ENCODE assay signal across 15 cellular contexts in the genomic region with DNA sequence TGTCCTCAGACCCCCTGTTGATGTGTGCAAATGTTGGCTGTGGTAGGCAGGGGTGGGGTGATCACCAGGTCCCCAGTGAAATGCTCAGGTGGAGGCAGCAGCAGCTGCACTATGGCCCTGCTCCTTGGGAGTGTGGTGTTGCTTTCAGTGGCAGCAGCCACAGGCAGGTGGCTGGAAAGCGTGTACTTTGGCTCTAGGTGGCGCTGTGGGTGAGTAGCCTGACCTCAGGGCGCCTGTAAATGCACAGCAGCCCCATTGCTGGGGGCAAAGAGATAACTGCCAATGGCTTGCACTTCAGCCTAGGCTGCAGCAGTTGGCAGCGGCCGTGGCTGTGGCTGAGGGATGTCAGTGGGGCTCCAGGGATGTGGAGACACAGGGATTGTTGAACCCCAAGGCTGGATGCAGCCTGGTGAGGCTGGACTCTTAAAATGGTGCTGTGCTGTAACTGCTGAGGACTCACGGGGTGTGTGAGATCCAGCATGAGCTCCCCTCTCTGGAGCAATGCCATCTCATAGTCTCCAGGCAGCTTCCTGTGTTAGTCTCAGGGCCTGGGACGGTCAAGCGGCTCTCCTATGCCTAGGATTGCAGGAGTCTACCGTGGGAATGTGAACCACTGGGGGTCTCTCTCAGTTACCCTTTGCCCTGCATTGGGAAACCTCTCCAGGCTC.
DNase-seq lines count a peak whose midpoint lies in the region; TF ChIP-seq lines count a peak whose summit lies in the region.
"Had no signal": no experiment of that assay in that cellular context is flagged by ENCODE, and none has a peak within 500 bp of the region (broad histone marks: within the 10 kb centered on the region; RNA-seq: fewer than 3 reads in every experiment).

No MANE protein-coding gene starts in this region.

- H3K36me3 Mint-ChIP-seq in chondrocyte (ENCODE audit: low read depth) (no peaks in the 10 kb centered on the region), progenitor cell of endocrine pancreas (ENCODE audit: insufficient read depth) (no peaks in the 10 kb centered on the region)

- peaks cover 1% of the 10 kb centered on the region for H3K27me3 Mint-ChIP-seq in chondrocyte (ENCODE audit: low read depth)
- no peaks in the 10 kb centered on the region for H3K27me3 Mint-ChIP-seq in progenitor cell of endocrine pancreas
- H3K27me3 Mint-ChIP-seq: activated T-helper 17 cell treated with anti-CD3 and anti-CD28 coated beads, Interleukin-2, amount 50 U/mL, for 72 hours; dendritic cell treated with granulocyte-macrophage colony-stimulating factor and Interleukin-4, amounts not matched to agents 40 ng/mL and 50 ng/mL, for 4 days had no signal

- DNase-seq in NCI-H82 (lab: John Stamatoyannopoulos, UW) (peak; percentile 35), NCI-H82 treated with DMSO at 0.1 percent for 48 hours (lab: John Stamatoyannopoulos, UW; ENCODE audit: unreplicated experiment) (no peak), chondrocyte (ENCODE audit: low spot score) (no peak), progenitor cell of endocrine pancreas (ENCODE audit: low spot score, unreplicated experiment) (no peak), NCI-H1436 treated with DMSO at 0.1 percent for 48 hours (lab: John Stamatoyannopoulos, UW) (no peak), GF-D8 (lab: John Stamatoyannopoulos, UW) (no peak), NCI-H2196 (lab: John Stamatoyannopoulos, UW; ENCODE audit: unreplicated experiment) (no peak)
- DNase-seq: ACHN; activated CD4-positive, alpha-beta T cell treated with anti-CD3 and anti-CD28 coated beads, Interleukin-2, amount 50 U/mL, for 4 hours; midbrain; NK-92 treated with Interleukin-12 subunit alpha and Interleukin-12 subunit beta, amount 100 ng/mL, for 24 hours; T-helper 2 cell had no signal

- TF ChIP-seq CTCF in LNCAP (IDR thresholded peaks at IDR 0.05) (peak; percentile 31; the same call in 1 of the 2 replicates), chondrocyte (IDR thresholded peaks at IDR 0.05) (peak; percentile 29), progenitor cell of endocrine pancreas (IDR thresholded peaks at IDR 0.05; ENCODE audit: unreplicated experiment) (peak; percentile 48)

- no peaks in the 10 kb centered on the region for H3K4me1 Mint-ChIP-seq in chondrocyte (ENCODE audit: low read depth)
- no peaks in the 10 kb centered on the region for H3K4me1 Mint-ChIP-seq in progenitor cell of endocrine pancreas (ENCODE audit: low read depth)
- H3K4me1 Mint-ChIP-seq: activated T-helper 17 cell treated with anti-CD3 and anti-CD28 coated beads, Interleukin-2, amount 50 U/mL, for 72 hours had no signal

- H3K27ac Mint-ChIP-seq in chondrocyte (ENCODE audit: unreplicated experiment) (no peak overlapping the region), progenitor cell of endocrine pancreas (no peak overlapping the region)
- H3K27ac Mint-ChIP-seq: activated T-helper 17 cell treated with anti-CD3 and anti-CD28 coated beads, Interleukin-2, amount 50 U/mL, for 72 hours; dendritic cell treated with granulocyte-macrophage colony-stimulating factor and Interleukin-4, amounts not matched to agents 40 ng/mL and 50 ng/mL, for 4 days had no signal

- H3K4me3 Mint-ChIP-seq in chondrocyte (ENCODE audit: unreplicated experiment) (no peak overlapping the region), progenitor cell of endocrine pancreas (ENCODE audit: low read depth) (no peak overlapping the region)
- H3K4me3 Mint-ChIP-seq: activated T-helper 17 cell treated with anti-CD3 and anti-CD28 coated beads, Interleukin-2, amount 50 U/mL, for 72 hours; dendritic cell treated with granulocyte-macrophage colony-stimulating factor and Interleukin-4, amounts not matched to agents 40 ng/mL and 50 ng/mL, for 4 days had no signal

- H3K9me3 Mint-ChIP-seq in chondrocyte (ENCODE audit: low read depth) (peaks cover 6% of the 10 kb centered on the region), progenitor cell of endocrine pancreas (ENCODE audit: low read depth) (peaks cover 11% of the 10 kb centered on the region)
- H3K9me3 Mint-ChIP-seq: dendritic cell treated with granulocyte-macrophage colony-stimulating factor and Interleukin-4, amounts not matched to agents 40 ng/mL and 50 ng/mL, for 4 days had no signal
